In genomic region chr11:8337115-8337386, GRCh38 we compare ENCODE assay signal across 16 cellular contexts.
DNase-seq lines count a peak whose midpoint lies in the region; ATAC-seq, FAIRE-seq and TF ChIP-seq lines count a peak whose summit lies in the region.
"Had no signal": no experiment of that assay in that cellular context is flagged by ENCODE, and none has a peak within 500 bp of the region (broad histone marks: within the 10 kb centered on the region; RNA-seq: fewer than 3 reads in every experiment).

No MANE protein-coding gene starts in this region.

- H3K27ac ChIP-seq in mammary epithelial cell (ENCODE audit: insufficient read depth, low read depth, low read length) (no peak overlapping the region), breast epithelium (no peak overlapping the region), K562 (ENCODE audit: extremely low read depth, low read depth, low read length) (no peak overlapping the region), osteoblast (ENCODE audit: low read depth, low read length) (no peak overlapping the region), Peyer's patch (no peak overlapping the region)
- H3K27ac ChIP-seq: 22Rv1; BLaER1 treated with 17β-estradiol and CSF1 and Interleukin-3, amounts not matched to agents 10 nM and 100 nM had no signal

- intact Hi-C loops in mammary epithelial cell (cut with micrococcal nuclease) (no loop called here), breast epithelium (cut with DNase I; ENCODE audit: low total_unique reads) (no loop called here), K562 (cut with micrococcal nuclease) (no loop called here)

- TF ChIP-seq POLR2A in breast epithelium (IDR thresholded peaks at IDR 0.05) = no peak
- TF ChIP-seq POLR2A in K562 (conservative IDR thresholded peaks at IDR 0.05) = no peak
- TF ChIP-seq POLR2A in Peyer's patch (IDR thresholded peaks at IDR 0.05) = no peak

- no peaks in the 10 kb centered on the region for H3K79me2 ChIP-seq in mammary epithelial cell (ENCODE audit: insufficient read depth, low read length)
- H3K79me2 ChIP-seq in K562 (ENCODE audit: control insufficient read depth, insufficient read depth, low read length) = no peaks in the 10 kb centered on the region
- no peaks in the 10 kb centered on the region for H3K79me2 ChIP-seq in osteoblast (ENCODE audit: insufficient read depth, low read length)

- CTCF ChIA-PET in mammary epithelial cell (lab: Charles Lee; ENCODE audit: low non-redundant PET) = no interaction called here
- CTCF ChIA-PET in K562 (lab: Yijun Ruan, JAX; ENCODE audit: low intra/inter-chr PET ratio) = no interaction called here

- no peak for TF ChIP-seq CTCF in mammary epithelial cell (conservative IDR thresholded peaks at IDR 0.05 in 1 of 2, IDR thresholded peaks at IDR 0.05 in 1 of 2; ENCODE audit: extremely low read depth in 1 of 2, insufficient read depth in 1 of 2, low read depth in 1 of 2, low read length in 2 of 2)
- TF ChIP-seq CTCF in breast epithelium (IDR thresholded peaks at IDR 0.05) = no peak
- TF ChIP-seq CTCF in K562 (IDR thresholded peaks at IDR 0.05 in 2 of 3, conservative IDR thresholded peaks at IDR 0.05 in 1 of 3; ENCODE audit: insufficient read depth in 2 of 3, low read depth in 1 of 3, low read length in 3 of 3) = no peak
- no peak for TF ChIP-seq CTCF in osteoblast (IDR thresholded peaks at IDR 0.05; ENCODE audit: extremely low read depth, low read depth, low read length)
- no peak for TF ChIP-seq CTCF in Peyer's patch (IDR thresholded peaks at IDR 0.05)

- no peaks in the 10 kb centered on the region for H3K9me3 ChIP-seq in mammary epithelial cell (replicated peaks; ENCODE audit: insufficient read depth, low read length)
- no peaks in the 10 kb centered on the region for H3K9me3 ChIP-seq in breast epithelium
- H3K9me3 ChIP-seq in K562 (replicated peaks; ENCODE audit: control insufficient read depth, insufficient read depth, low read depth, low read length) = no peaks in the 10 kb centered on the region
- H3K9me3 ChIP-seq in osteoblast (ENCODE audit: low read depth, low read length) = no peaks in the 10 kb centered on the region
- no peaks in the 10 kb centered on the region for H3K9me3 ChIP-seq in Peyer's patch
- H3K9me3 ChIP-seq: BLaER1 treated with 17β-estradiol and CSF1 and Interleukin-3, amounts not matched to agents 10 nM and 100 nM had no signal

- in situ Hi-C loops in mammary epithelial cell (cut with MboI; ENCODE audit: low sequenced_read_pairs in 2 of 2) (no loop called here), K562 (cut with MboI) (no loop called here)

- H3K36me3 ChIP-seq in mammary epithelial cell (ENCODE audit: insufficient read depth, low read length) (no peaks in the 10 kb centered on the region), breast epithelium (no peaks in the 10 kb centered on the region), K562 (ENCODE audit: control insufficient read depth, insufficient read depth, low read length) (no peaks in the 10 kb centered on the region), osteoblast (ENCODE audit: insufficient read depth, low read length) (no peaks in the 10 kb centered on the region), Peyer's patch (no peaks in the 10 kb centered on the region)
- H3K36me3 ChIP-seq: BLaER1 treated with 17β-estradiol and CSF1 and Interleukin-3, amounts not matched to agents 10 nM and 100 nM had no signal

- H3K4me3 ChIP-seq in mammary epithelial cell (replicated peaks in 1 of 3; ENCODE audit: insufficient read depth in 1 of 3, low read depth in 2 of 3, low read length in 3 of 3) (no peak overlapping the region), breast epithelium (no peak overlapping the region), K562 (no peak overlapping the region), osteoblast (ENCODE audit: insufficient read depth, low read length) (no peak overlapping the region), Peyer's patch (no peak overlapping the region)
- H3K4me3 ChIP-seq: BLaER1 treated with 17β-estradiol and CSF1 and Interleukin-3, amounts not matched to agents 10 nM and 100 nM; GM12878 had no signal

- H3K4me2 ChIP-seq in mammary epithelial cell (ENCODE audit: insufficient read depth, low read depth, low read length) (peak overlapping the region; percentile 32), K562 (ENCODE audit: insufficient read depth, low read length) (no peak overlapping the region), osteoblast (ENCODE audit: insufficient read depth, low read length) (no peak overlapping the region)

- ATAC-seq in K562 = no peak
- ATAC-seq: GM12878, HCT116 had no signal

- POLR2A ChIA-PET in K562 (lab: Yijun Ruan, JAX) = no interaction called here

- BruUV-seq in mammary epithelial cell (replicated peaks; lab: Mats Ljungman, UMichigan) (no TSS peak), K562 (replicated peaks; lab: Mats Ljungman, UMichigan) (no TSS peak)

- TF ChIP-seq RAD21 in K562 (CRISPR knock-in tag; conservative IDR thresholded peaks at IDR 0.05 in 1 of 2, IDR thresholded peaks at IDR 0.05 in 1 of 2) = no peak

- H3K4me1 ChIP-seq in mammary epithelial cell (ENCODE audit: insufficient read depth, low read length) = peaks cover 26% of the 10 kb centered on the region
- no peaks in the 10 kb centered on the region for H3K4me1 ChIP-seq in breast epithelium
- H3K4me1 ChIP-seq in K562 (replicated peaks in 1 of 2; ENCODE audit: control insufficient read depth in 2 of 2, insufficient read depth in 2 of 2, low read length in 2 of 2) = peaks cover 0 to 3% of the 10 kb centered on the region in 2 experiments; a peak in 2 of 5 replicates
- no peaks in the 10 kb centered on the region for H3K4me1 ChIP-seq in osteoblast (ENCODE audit: insufficient read depth, low read length)
- H3K4me1 ChIP-seq in Peyer's patch = no peaks in the 10 kb centered on the region

- H3K9ac ChIP-seq in mammary epithelial cell (ENCODE audit: insufficient read depth, low read length) (no peak overlapping the region), K562 (ENCODE audit: insufficient read depth in 1 of 2, low read depth in 2 of 2, low read length in 2 of 2) (0 out of 4 replicates have a peak overlapping the region, but pooled peaks of 1 of the 2 experiments have one; percentile 45)
- H3K9ac ChIP-seq: BLaER1 treated with 17β-estradiol and CSF1 and Interleukin-3, amounts not matched to agents 10 nM and 100 nM had no signal

- dilution Hi-C loops in mammary epithelial cell (cut with HindIII; ENCODE audit: low sequenced_read_pairs) = no loop called here

- WGBS in mammary epithelial cell (ENCODE audit: low coverage, missing lambda C conversion rate) = 100% methylated on average over 2 of the region's 5 CpGs
- 42% methylated on average over 5 of the region's 5 CpGs for WGBS in K562 (ENCODE audit: insufficient coverage, low coverage, missing lambda C conversion rate)

- H2AFZ ChIP-seq in mammary epithelial cell (ENCODE audit: low read depth, low read length) (no peak overlapping the region), K562 (ENCODE audit: low read depth, low read length) (no peak overlapping the region), osteoblast (ENCODE audit: low read length) (no peak overlapping the region)

- no peaks in the 10 kb centered on the region for H3K27me3 ChIP-seq in mammary epithelial cell (ENCODE audit: insufficient read depth, low read length)
- H3K27me3 ChIP-seq in breast epithelium = no peaks in the 10 kb centered on the region
- peaks cover 3 to 53% of the 10 kb centered on the region in 2 experiments for H3K27me3 ChIP-seq in K562 (ENCODE audit: control insufficient read depth in 2 of 2, insufficient read depth in 2 of 2, low read length in 2 of 2)
- H3K27me3 ChIP-seq in osteoblast (ENCODE audit: insufficient read depth, low read length) = peaks cover 5% of the 10 kb centered on the region
- H3K27me3 ChIP-seq in Peyer's patch = no peaks in the 10 kb centered on the region
- H3K27me3 ChIP-seq: BLaER1 treated with 17β-estradiol and CSF1 and Interleukin-3, amounts not matched to agents 10 nM and 100 nM had no signal

- DNase-seq in mammary epithelial cell (no peak), breast epithelium (ENCODE audit: low spot score in 2 of 2) (no peak), K562 (ENCODE audit: extremely low read depth in 1 of 4, low spot score in 3 of 4) (no peak), osteoblast (ENCODE audit: insufficient read length, low spot score, missing footprints) (peak; percentile 71), amygdala (lab: John Stamatoyannopoulos, UW) (no peak), NCI-H2171 (lab: John Stamatoyannopoulos, UW) (no peak), Peyer's patch (no peak)
- DNase-seq: AML-193; CD4-positive, CD25-positive, alpha-beta regulatory T cell; DMS 273 treated with DMSO at 0.1 percent for 48 hours had no signal

- H4K20me1 ChIP-seq in mammary epithelial cell (ENCODE audit: insufficient read depth, low read length) = no peaks in the 10 kb centered on the region
- H4K20me1 ChIP-seq in K562 (replicated peaks; ENCODE audit: control insufficient read depth, insufficient read depth, low read length) = no peaks in the 10 kb centered on the region
- H4K20me1 ChIP-seq in osteoblast (ENCODE audit: insufficient read depth, low read length) = no peaks in the 10 kb centered on the region

- no peak for FAIRE-seq in K562 (lab: Jason Lieb, UNC)
- FAIRE-seq: GM12878, GM18507, H54 had no signal

- no peak for TF ChIP-seq EP300 in K562 (IDR thresholded peaks at IDR 0.05; ENCODE audit: low read length)

- no peaks in the 10 kb centered on the region for H3K9me1 ChIP-seq in K562 (ENCODE audit: control insufficient read depth, insufficient read depth, low read length)

TF ChIP-seq in K562, 482 proteins besides CTCF, POLR2A, EP300 and RAD21:
- no peak for TF ChIP-seq EP400 (IDR thresholded peaks at IDR 0.05)
- TF ChIP-seq C11orf30 (IDR thresholded peaks at IDR 0.05; ENCODE audit: low read depth) = 0 out of 2 replicates have a peak, but pooled peaks have one; percentile 2
